8 cellular contexts compared by ENCODE assay signal in genomic region chr5:138464018-138464387, GRCh38. TPM values are rescaled to one million over a fixed set of nuclear protein-coding genes. Genes with fewer than 3 reads are reported as not detected.
DNase-seq lines count a peak whose midpoint lies in the region; ATAC-seq and TF ChIP-seq lines count a peak whose summit lies in the region.

No MANE protein-coding gene starts in this region.

- DNase-seq in CD1c-positive myeloid dendritic cell (ENCODE audit: extremely low spot score) (peak; percentile 98), NCI-H748 (lab: John Stamatoyannopoulos, UW; ENCODE audit: unreplicated experiment) (peak; percentile 94), dorsolateral prefrontal cortex (peak; percentile 80 to 94 (median 91)), lower lobe of right lung (peak; percentile 96)
- DNase-seq in activated CD4-positive, alpha-beta T cell treated with anti-CD3 and anti-CD28 coated beads, Interleukin-2, amount 50 U/mL, for 48 hours = peak; percentile 94
- DNase-seq in stimulated activated CD4-positive, alpha-beta T cell treated with anti-CD3 and anti-CD28 coated beads, TNF-alpha, amount 100 ng/mL, for 1 hour (ENCODE audit: low read depth in 3 of 3, low spot score in 1 of 3) = peak; percentile 85 to 93 (median 88)

- H3K4me3 ChIP-seq in dorsolateral prefrontal cortex = peak overlapping the region; percentile 66 to 100 (median 89)
- H3K4me3 ChIP-seq in lower lobe of right lung = peak overlapping the region; percentile 89

- H3K36me3 ChIP-seq in lower lobe of right lung = peaks cover 7% of the 10 kb centered on the region

- peaks cover 47% of the 10 kb centered on the region for H3K4me1 ChIP-seq in lower lobe of right lung

- ATAC-seq in GM19351 (IDR thresholded peaks at IDR 0.05; ENCODE audit: unreplicated experiment) (peak; percentile 50), HG03520 (IDR thresholded peaks at IDR 0.05; ENCODE audit: unreplicated experiment) (peak; percentile 47), lower lobe of right lung (peak; percentile 82 to 83)

- H3K9me3 ChIP-seq in lower lobe of right lung = no peaks in the 10 kb centered on the region

- no peaks in the 10 kb centered on the region for H3K27me3 ChIP-seq in dorsolateral prefrontal cortex
- H3K27me3 ChIP-seq in lower lobe of right lung (ENCODE audit: low read depth) = no peaks in the 10 kb centered on the region

- peak overlapping the region; percentile 82 to 99 (median 96) for H3K27ac ChIP-seq in dorsolateral prefrontal cortex
- peak overlapping the region; percentile 99 for H3K27ac ChIP-seq in lower lobe of right lung

- intact Hi-C loops in dorsolateral prefrontal cortex (cut with DNase I) (loop anchor here (1.0 to 10.0 kb wide), 6 partner anchors 27 to 801 kb away; partner anchors contain the start of genes ETF1 (in 2 of the 2) and KDM3B (in 1 of the 2)), lower lobe of right lung (cut with DNase I) (no loop called here)

- TF ChIP-seq CTCF in dorsolateral prefrontal cortex (IDR thresholded peaks at IDR 0.05 in 54 of 56, conservative IDR thresholded peaks at IDR 0.05 in 2 of 56; ENCODE audit: low read depth in 1 of 56, partially characterized antibody in 56 of 56) = peak; percentile 67 to 97 (median 89)
- peak; percentile 94 for TF ChIP-seq CTCF in lower lobe of right lung (IDR thresholded peaks at IDR 0.05)

RNA-seq across cellular contexts. Expression of gene EGR1, which starts 1.3 kb away (rescaled TPM):
- 100 to 1,000 TPM in 3 of 120 experiments, 10 to 100 TPM in 112, 1 to 10 TPM in 5; 6.0 to 163 (median 19.8) TPM for total RNA-seq in dorsolateral prefrontal cortex
- 78.2 TPM for total RNA-seq in lower lobe of right lung

RNA-seq across cellular contexts. Expression of gene REEP2, which starts 25.1 kb away (rescaled TPM):
- total RNA-seq in dorsolateral prefrontal cortex (100 to 1,000 TPM in 119 of 120 experiments, 10 to 100 TPM in 1; 68.4 to 279 (median 196) TPM), lower lobe of right lung (0.80 TPM)

Comparison
In these comparisons a context has a peak if more than half of its experiments do, and no peak if none do; other contexts are left out.
1. Peak in every context shown above with its lines: DNase-seq, ATAC-seq, H3K4me3 ChIP-seq and H3K27ac ChIP-seq.
2. RNA of gene REEP2, which starts 25.1 kb away (total RNA-seq): 68.4 to 279 TPM in dorsolateral prefrontal cortex; 0.80 TPM in lower lobe of right lung (single experiment); every median in the first group is over 10 times any median in the second.